In the genomic region with DNA sequence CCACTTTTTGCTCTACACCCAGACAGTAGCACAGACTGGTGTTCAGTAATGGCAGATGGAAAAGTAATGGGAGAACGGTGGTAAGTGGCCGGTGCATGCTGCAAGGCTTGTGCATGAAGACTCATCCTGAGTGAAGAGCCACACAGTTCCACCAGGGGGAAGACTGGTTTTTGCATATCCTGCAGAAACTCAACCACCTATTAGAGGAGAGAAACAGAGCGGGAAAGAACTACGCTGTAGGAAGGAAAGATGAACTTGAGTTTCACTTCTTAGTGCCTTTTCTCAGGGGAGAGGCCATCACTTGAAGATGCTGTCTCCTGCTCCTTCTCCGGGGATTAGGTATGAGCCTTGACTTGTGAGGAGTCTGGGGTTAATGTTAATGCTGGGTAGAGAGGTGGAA, we compare ENCODE assay signal across 11 cellular contexts. TPM values are rescaled to one million over a fixed set of nuclear protein-coding genes. Genes with fewer than 3 reads are reported as not detected.
DNase-seq lines count a peak whose midpoint lies in the region; ATAC-seq and TF ChIP-seq lines count a peak whose summit lies in the region.
"Had no signal": no experiment of that assay in that cellular context is flagged by ENCODE, and none has a peak within 500 bp of the region (broad histone marks: within the 10 kb centered on the region; RNA-seq: fewer than 3 reads in every experiment).

No MANE protein-coding gene starts in this region.

- H3K4me2 ChIP-seq in osteoblast (ENCODE audit: insufficient read depth, low read length), result no peak overlapping the region

- peaks cover 10% of the 10 kb centered on the region for H3K27me3 Mint-ChIP-seq in chondrocyte (ENCODE audit: low read depth)

- no peak overlapping the region for H2AFZ ChIP-seq in osteoblast (ENCODE audit: low read length)

- H3K4me1 ChIP-seq in osteoblast (ENCODE audit: insufficient read depth, low read length), result peaks cover 13% of the 10 kb centered on the region

- H3K27ac Mint-ChIP-seq in chondrocyte (ENCODE audit: unreplicated experiment), result no peak overlapping the region

- H3K4me1 Mint-ChIP-seq in chondrocyte (ENCODE audit: low read depth), result peaks cover 21% of the 10 kb centered on the region

- no peak overlapping the region for H3K27ac ChIP-seq in osteoblast (ENCODE audit: low read depth, low read length)

- H3K36me3 ChIP-seq in osteoblast (ENCODE audit: insufficient read depth, low read length), result no peaks in the 10 kb centered on the region

- peak; percentile 37 for DNase-seq in NCI-H146 (lab: John Stamatoyannopoulos, UW)
- DNase-seq in NCI-H146 treated with DMSO at 0.1 percent for 48 hours (lab: John Stamatoyannopoulos, UW; ENCODE audit: unreplicated experiment), result no peak
- peak; percentile 65 for DNase-seq in MV-4-11 (lab: John Stamatoyannopoulos, UW)
- DNase-seq in chondrocyte (ENCODE audit: low spot score), result no peak
- DNase-seq in osteoblast (ENCODE audit: insufficient read length, low spot score, missing footprints), result peak; percentile 76
- DNase-seq in DMS79 treated with DMSO at 0.1 percent for 48 hours (lab: John Stamatoyannopoulos, UW), result no peak
- DNase-seq in UCSD-AML1 (lab: John Stamatoyannopoulos, UW; ENCODE audit: unreplicated experiment), result no peak
- DNase-seq: C1 segment of cervical spinal cord, occipital lobe had no signal

- H4K20me1 ChIP-seq in osteoblast (ENCODE audit: insufficient read depth, low read length), result no peaks in the 10 kb centered on the region

- no peak overlapping the region for H3K4me3 ChIP-seq in osteoblast (ENCODE audit: insufficient read depth, low read length)

- ATAC-seq in HG03139 (IDR thresholded peaks at IDR 0.05; ENCODE audit: unreplicated experiment), result no peak
- ATAC-seq: esophagus mucosa had no signal

- no peaks in the 10 kb centered on the region for H3K27me3 ChIP-seq in osteoblast (ENCODE audit: insufficient read depth, low read length)

- H3K79me2 ChIP-seq in osteoblast (ENCODE audit: insufficient read depth, low read length), result no peaks in the 10 kb centered on the region

- H3K9me3 Mint-ChIP-seq in chondrocyte (ENCODE audit: low read depth), result peaks cover 5% of the 10 kb centered on the region

- no peak overlapping the region for H3K4me3 Mint-ChIP-seq in chondrocyte (ENCODE audit: unreplicated experiment)

- no peaks in the 10 kb centered on the region for H3K36me3 Mint-ChIP-seq in chondrocyte (ENCODE audit: low read depth)

- no peaks in the 10 kb centered on the region for H3K9me3 ChIP-seq in osteoblast (ENCODE audit: low read depth, low read length)

- TF ChIP-seq CTCF in chondrocyte (IDR thresholded peaks at IDR 0.05) (peak; percentile 51), osteoblast (IDR thresholded peaks at IDR 0.05; ENCODE audit: extremely low read depth, low read depth, low read length) (peak; percentile 49)

RNA-seq across cellular contexts. Expression of a gene that starts 9.4 kb away (rescaled TPM):
- total RNA-seq in chondrocyte (not detected in 3 replicates), osteoblast (2.2 and 3.5 TPM in 2 replicates)
- total RNA-seq: occipital lobe had no signal

RNA-seq across cellular contexts. Expression of a gene that starts 31.0 kb away (rescaled TPM):
- total RNA-seq in chondrocyte (39.1 to 51.2 TPM (median 48.8 TPM) in 3 replicates), osteoblast (21.4 and 22.4 TPM in 2 replicates)

Comparison
In these comparisons a context has a peak if more than half of its experiments do, and no peak if none do; other contexts are left out.
1. DNase-seq: peak in NCI-H146 (single experiment), MV-4-11 (single experiment) and osteoblast (single experiment); none in NCI-H146 treated with DMSO at 0.1 percent for 48 hours (single experiment), chondrocyte (single experiment), DMS79 treated with DMSO at 0.1 percent for 48 hours (single experiment) and UCSD-AML1 (single experiment).